Comparison of ENCODE assay signal across 1 cellular context in the genomic region with DNA sequence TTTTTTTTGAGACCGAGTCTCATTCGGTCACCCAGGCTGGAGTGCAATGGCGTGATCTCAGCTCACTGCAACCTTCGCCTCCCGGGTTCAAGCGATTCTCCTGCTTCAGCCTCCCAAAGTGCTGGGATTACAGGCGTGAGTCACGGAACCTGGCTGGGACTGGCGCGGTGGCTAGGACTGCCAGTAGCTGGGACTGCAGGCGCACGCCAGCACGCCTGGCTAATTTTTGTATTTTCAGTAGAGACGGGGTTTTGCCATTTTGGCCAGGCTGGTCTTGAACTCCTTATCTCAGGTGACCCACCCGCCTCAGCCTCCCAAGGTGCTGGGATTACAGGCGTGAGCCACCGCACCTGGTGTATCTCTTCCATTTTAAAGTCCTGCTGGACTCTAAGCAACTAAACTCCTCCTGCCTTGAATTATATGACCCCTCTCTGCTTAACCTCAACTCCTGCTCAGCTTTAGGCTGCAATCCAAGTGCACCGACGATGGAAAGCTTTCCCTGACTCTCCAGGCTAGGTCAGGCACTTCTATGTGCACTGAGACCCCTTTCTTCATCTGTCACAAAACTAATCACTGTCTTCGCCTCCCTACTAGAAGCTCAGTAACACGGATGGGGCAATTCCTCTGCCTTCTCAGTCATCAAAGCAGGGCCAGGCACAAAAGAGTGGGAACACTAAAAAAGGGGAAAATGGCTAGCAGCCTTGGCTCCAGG.
TF ChIP-seq lines count a peak whose summit lies in the region.

No MANE protein-coding gene starts in this region.

TF ChIP-seq in K562, 482 proteins besides CTCF, POLR2A, EP300 and RAD21 (continued from another document):
- TF ChIP-seq, protein P1, sequence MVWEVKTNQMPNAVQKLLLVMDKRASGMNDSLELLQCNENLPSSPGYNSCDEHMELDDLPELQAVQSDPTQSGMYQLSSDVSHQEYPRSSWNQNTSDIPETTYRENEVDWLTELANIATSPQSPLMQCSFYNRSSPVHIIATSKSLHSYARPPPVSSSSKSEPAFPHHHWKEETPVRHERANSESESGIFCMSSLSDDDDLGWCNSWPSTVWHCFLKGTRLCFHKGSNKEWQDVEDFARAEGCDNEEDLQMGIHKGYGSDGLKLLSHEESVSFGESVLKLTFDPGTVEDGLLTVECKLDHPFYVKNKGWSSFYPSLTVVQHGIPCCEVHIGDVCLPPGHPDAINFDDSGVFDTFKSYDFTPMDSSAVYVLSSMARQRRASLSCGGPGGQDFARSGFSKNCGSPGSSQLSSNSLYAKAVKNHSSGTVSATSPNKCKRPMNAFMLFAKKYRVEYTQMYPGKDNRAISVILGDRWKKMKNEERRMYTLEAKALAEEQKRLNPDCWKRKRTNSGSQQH (CRISPR knock-in tag; IDR thresholded peaks at IDR 0.05) = 0 out of 2 replicates have a peak, but pooled peaks have one; percentile 6
- peak; percentile 76; the same call in 1 of the 2 replicates for TF ChIP-seq POLR2AphosphoS2 (IDR thresholded peaks at IDR 0.05; ENCODE audit: low read length)
- peak; percentile 20; the same call in 1 of the 2 replicates for TF ChIP-seq POLR2AphosphoS5 (IDR thresholded peaks at IDR 0.05; ENCODE audit: control insufficient read depth, insufficient read depth, low read depth, low read length)
- TF ChIP-seq OTX1 (CRISPR knock-in tag; IDR thresholded peaks at IDR 0.05) = 0 out of 2 replicates have a peak, but pooled peaks have one; percentile 27
- TF ChIP-seq POLR2G (IDR thresholded peaks at IDR 0.05; ENCODE audit: low read depth, low read length) = peak; percentile 49
- peak; percentile 54 for TF ChIP-seq POLR2B (IDR thresholded peaks at IDR 0.05; ENCODE audit: low read depth, partially characterized antibody)
